26 cellular contexts compared by ENCODE assay signal in genomic region chr1:58363639-58364038, GRCh38.
DNase-seq lines count a peak whose midpoint lies in the region; ATAC-seq, FAIRE-seq and TF ChIP-seq lines count a peak whose summit lies in the region.
"Had no signal": no experiment of that assay in that cellular context is flagged by ENCODE, and none has a peak within 500 bp of the region (broad histone marks: within the 10 kb centered on the region; RNA-seq: fewer than 3 reads in every experiment).

No MANE protein-coding gene starts in this region.

- H3K79me2 ChIP-seq in GM12878 (ENCODE audit: control insufficient read depth, insufficient read depth, low read length) (no peaks in the 10 kb centered on the region), PC-3 (ENCODE audit: low read length) (no peaks in the 10 kb centered on the region)

- BruUV-seq in GM12878 (replicated peaks; lab: Mats Ljungman, UMichigan) (no TSS peak), PC-3 (replicated peaks; lab: Mats Ljungman, UMichigan) (no TSS peak)

- no peaks in the 10 kb centered on the region for H3F3A ChIP-seq in PC-3 (ENCODE audit: low read length, unreplicated experiment)

- DNase-seq in NCI-H524 (lab: John Stamatoyannopoulos, UW) (peak; percentile 0 to 39), NCI-H524 treated with DMSO at 0.1 percent for 48 hours (lab: John Stamatoyannopoulos, UW) (no peak), GM12878 (ENCODE audit: low read depth, low spot score) (no peak), PC-3 (no peak)
- no peak for DNase-seq in activated effector memory CD4-positive, alpha-beta T cell treated with anti-CD3 and anti-CD28 coated beads, Interleukin-2, amount 50 U/mL, for 16 hours
- DNase-seq in stimulated activated CD4-positive, alpha-beta T cell treated with anti-CD3 and anti-CD28 coated beads, Interleukin-4, amount 100 ng/mL, for 24 hours = no peak
- DNase-seq: 8988T; activated CD4-positive, alpha-beta T cell treated with anti-CD3 and anti-CD28 coated beads, Interleukin-2, amount 10 ng/mL, durations not matched to agents 7 days and 5 days; CD8-positive, alpha-beta T cell; kidney; NCI-H1048; NCI-H2029 treated with DMSO at 0.1 percent for 48 hours; NCI-H446 treated with DMSO at 0.1 percent for 48 hours; SK-N-SH; stimulated activated CD4-positive, alpha-beta T cell treated with anti-CD3 and anti-CD28 coated beads, Interleukin-15, amount 100 ng/mL, for 24 hours; T-helper 2 cell; upper lobe of left lung had no signal

- SMC1A ChIA-PET in GM12878 (lab: Charles Lee; ENCODE audit: uncharacterized antibody, unreplicated experiment) = interaction anchor here (1.2 to 2.2 kb wide), 2 partner anchors 10 to 28 kb away, joined by 3 to 8 read pairs; no protein-coding TSS in a partner anchor

- H3K4me3 Mint-ChIP-seq in stimulated activated memory B cell treated with anti-CD40 and anti-IgM and Interleukin-4, amounts not matched to agents 10 μg/mL and 1 μg/mL and 100 μg/mL, for 72 hours = no peak overlapping the region
- H3K4me3 Mint-ChIP-seq: activated CD4-positive, alpha-beta T cell treated with anti-CD3 and anti-CD28 coated beads, Interleukin-2, amount 10 ng/mL, durations not matched to agents 7 days and 5 days; activated naive CD8-positive, alpha-beta T cell; activated T-helper 1 cell treated with anti-CD3 and anti-CD28 coated beads, Interleukin-12 subunit alpha, Interleukin-12 subunit beta, Interleukin-2, Interleukin-4 antibody, amounts not matched to agents 30 ng/mL and 10 ng/mL and 1 ng/mL, durations not matched to agents 14 hours and 24 hours and 36 hours; CD8-positive, alpha-beta T cell; central memory CD8-positive, alpha-beta T cell had no signal

- RAD21 ChIA-PET in GM12878 (lab: Charles Lee; ENCODE audit: unreplicated experiment) = no interaction called here

- H3K4me1 ChIP-seq in GM12878 (ENCODE audit: control insufficient read depth, insufficient read depth, low read length) (no peaks in the 10 kb centered on the region), PC-3 (ENCODE audit: insufficient read depth, low read length) (no peaks in the 10 kb centered on the region)
- H3K4me1 ChIP-seq: prostate gland, upper lobe of left lung had no signal

- TF ChIP-seq CTCF in GM12878 (IDR thresholded peaks at IDR 0.05 in 2 of 3, conservative IDR thresholded peaks at IDR 0.05 in 1 of 3; ENCODE audit: control insufficient read depth in 2 of 3, extremely low read depth in 1 of 3, insufficient read depth in 1 of 3, low read depth in 3 of 3, low read length in 3 of 3) (0 out of 6 replicates have a peak, but pooled peaks of 1 of the 3 experiments have one; percentile 10), PC-3 (conservative IDR thresholded peaks at IDR 0.05; ENCODE audit: low read depth, low read length) (no peak)

- H3K36me3 ChIP-seq in GM12878 (ENCODE audit: control insufficient read depth in 2 of 2, insufficient read depth in 2 of 2, low read length in 1 of 2) (no peaks in the 10 kb centered on the region), PC-3 (ENCODE audit: low read depth, low read length) (no peaks in the 10 kb centered on the region)
- H3K36me3 ChIP-seq: prostate gland, upper lobe of left lung had no signal

- no peak for FAIRE-seq in GM12878 (lab: Jason Lieb, UNC)
- FAIRE-seq: astrocyte, endothelial cell of umbilical vein, kidney had no signal

- H3K4me1 Mint-ChIP-seq in stimulated activated memory B cell treated with anti-CD40 and anti-IgM and Interleukin-4, amounts not matched to agents 10 μg/mL and 1 μg/mL and 100 μg/mL, for 72 hours = peaks cover 16% of the 10 kb centered on the region
- H3K4me1 Mint-ChIP-seq: activated CD4-positive, alpha-beta T cell treated with anti-CD3 and anti-CD28 coated beads, Interleukin-2, amount 10 ng/mL, durations not matched to agents 7 days and 5 days had no signal

- peak; percentile 14; the same call in 1 of the 2 replicates for TF ChIP-seq RAD21 in GM12878 (IDR thresholded peaks at IDR 0.05; ENCODE audit: insufficient read depth, low read depth, low read length)

- no peak for TF ChIP-seq POLR2A in GM12878 (IDR thresholded peaks at IDR 0.05; ENCODE audit: low read depth, low read length)

- H3K9me3 ChIP-seq in GM12878 (replicated peaks; ENCODE audit: control insufficient read depth, insufficient read depth, low read length) = no peaks in the 10 kb centered on the region
- no peaks in the 10 kb centered on the region for H3K9me3 ChIP-seq in PC-3 (ENCODE audit: low read length)
- H3K9me3 ChIP-seq: prostate gland, SK-N-SH, upper lobe of left lung had no signal

- H3K27me3 Mint-ChIP-seq in stimulated activated memory B cell treated with anti-CD40 and anti-IgM and Interleukin-4, amounts not matched to agents 10 μg/mL and 1 μg/mL and 100 μg/mL, for 72 hours = no peaks in the 10 kb centered on the region
- H3K27me3 Mint-ChIP-seq: activated CD4-positive, alpha-beta T cell treated with anti-CD3 and anti-CD28 coated beads, Interleukin-2, amount 10 ng/mL, durations not matched to agents 7 days and 5 days; activated naive CD8-positive, alpha-beta T cell; central memory CD8-positive, alpha-beta T cell had no signal

- no peaks in the 10 kb centered on the region for H3K9me2 ChIP-seq in PC-3 (replicated peaks; ENCODE audit: low read length)
- H3K9me2 ChIP-seq: SK-N-SH had no signal

- H3K9me3 Mint-ChIP-seq in stimulated activated memory B cell treated with anti-CD40 and anti-IgM and Interleukin-4, amounts not matched to agents 10 μg/mL and 1 μg/mL and 100 μg/mL, for 72 hours = no peaks in the 10 kb centered on the region
- H3K9me3 Mint-ChIP-seq: activated CD4-positive, alpha-beta T cell treated with anti-CD3 and anti-CD28 coated beads, Interleukin-2, amount 10 ng/mL, durations not matched to agents 7 days and 5 days; activated T-helper 1 cell treated with anti-CD3 and anti-CD28 coated beads, Interleukin-12 subunit alpha, Interleukin-12 subunit beta, Interleukin-2, Interleukin-4 antibody, amounts not matched to agents 30 ng/mL and 10 ng/mL and 1 ng/mL, durations not matched to agents 14 hours and 24 hours and 36 hours; CD8-positive, alpha-beta T cell; central memory CD8-positive, alpha-beta T cell had no signal

- H3K27ac Mint-ChIP-seq in stimulated activated memory B cell treated with anti-CD40 and anti-IgM and Interleukin-4, amounts not matched to agents 10 μg/mL and 1 μg/mL and 100 μg/mL, for 72 hours = peak overlapping the region; percentile 9
- H3K27ac Mint-ChIP-seq: activated CD4-positive, alpha-beta T cell treated with anti-CD3 and anti-CD28 coated beads, Interleukin-2, amount 10 ng/mL, durations not matched to agents 7 days and 5 days; activated naive CD8-positive, alpha-beta T cell; activated T-helper 1 cell treated with anti-CD3 and anti-CD28 coated beads, Interleukin-12 subunit alpha, Interleukin-12 subunit beta, Interleukin-2, Interleukin-4 antibody, amounts not matched to agents 30 ng/mL and 10 ng/mL and 1 ng/mL, durations not matched to agents 14 hours and 24 hours and 36 hours; CD8-positive, alpha-beta T cell had no signal

- H3K36me3 Mint-ChIP-seq in stimulated activated memory B cell treated with anti-CD40 and anti-IgM and Interleukin-4, amounts not matched to agents 10 μg/mL and 1 μg/mL and 100 μg/mL, for 72 hours = no peaks in the 10 kb centered on the region
- H3K36me3 Mint-ChIP-seq: CD8-positive, alpha-beta T cell had no signal

- no peaks in the 10 kb centered on the region; a peak in 1 of 4 replicates for H3K27me3 ChIP-seq in GM12878 (replicated peaks in 1 of 2; ENCODE audit: control insufficient read depth in 2 of 2, insufficient read depth in 2 of 2, low read length in 1 of 2)
- peaks cover 8% of the 10 kb centered on the region; the same call in 1 of the 2 replicates for H3K27me3 ChIP-seq in PC-3 (ENCODE audit: low read length)
- H3K27me3 ChIP-seq: upper lobe of left lung had no signal

- H3K4me2 ChIP-seq in GM12878 (ENCODE audit: control insufficient read depth, insufficient read depth) = no peak overlapping the region
- no peak overlapping the region for H3K4me2 ChIP-seq in PC-3 (ENCODE audit: low read length)
- H3K4me2 ChIP-seq: SK-N-SH had no signal

- no peak for TF ChIP-seq EP300 in GM12878 (IDR thresholded peaks at IDR 0.05; ENCODE audit: borderline replicate concordance in 1 of 2, control insufficient read depth in 1 of 2, low read depth in 2 of 2, low read length in 2 of 2)

- in situ Hi-C loops in GM12878 (cut with MboI) = no loop called here

- WGBS in GM12878 (ENCODE audit: insufficient coverage, insufficient replicate concordance, low lambda C conversion rate, missing lambda C conversion rate) = 3% methylated on average over 3 of the region's 3 CpGs

- H3K27ac ChIP-seq in GM12878 (ENCODE audit: control insufficient read depth, insufficient read depth) = no peak overlapping the region
- H3K27ac ChIP-seq in PC-3 (ENCODE audit: low read length) = no peak overlapping the region
- H3K27ac ChIP-seq: prostate gland, upper lobe of left lung had no signal

- POLR2A ChIA-PET in GM12878 (lab: Charles Lee) (interaction anchor here (0.6 kb wide), 1 partner anchor 133 kb away, joined by 4 read pairs; no protein-coding TSS in a partner anchor), PC-3 (lab: Charles Lee; ENCODE audit: unreplicated experiment) (no interaction called here)

- intact Hi-C loops in GM12878 (cut with micrococcal nuclease; ENCODE audit: unreplicated experiment) = no loop called here
- intact Hi-C loops in PC-3 (cut with micrococcal nuclease) = no loop called here

- H3K9ac ChIP-seq in GM12878 (ENCODE audit: control insufficient read depth, insufficient read depth, low read length) (no peak overlapping the region), PC-3 (ENCODE audit: low read length) (no peak overlapping the region)
- H3K9ac ChIP-seq: SK-N-SH had no signal

- H2AFZ ChIP-seq in GM12878 (ENCODE audit: control insufficient read depth, low read depth, low read length) (no peak overlapping the region), PC-3 (ENCODE audit: low read length) (no peak overlapping the region)

- CTCF ChIA-PET in GM12878 (lab: Yijun Ruan, JAX) = interaction anchor here (0.9 kb wide), 1 partner anchor 241 kb away, joined by 3 read pairs; no protein-coding TSS in a partner anchor
- CTCF ChIA-PET in PC-3 (lab: Charles Lee) = interaction anchor here (0.5 kb wide), 1 partner anchor 20 kb away, joined by 3 read pairs; no protein-coding TSS in a partner anchor

- ATAC-seq in HG03432 (IDR thresholded peaks at IDR 0.05; ENCODE audit: unreplicated experiment) (peak; percentile 51), GM12878 (peak; percentile 80), PC-3 (no peak)
- ATAC-seq in stimulated activated memory B cell treated with anti-CD40 and anti-IgM and Interleukin-4, amounts not matched to agents 10 μg/mL and 1 μg/mL and 100 μg/mL, for 72 hours = peak; percentile 66
- ATAC-seq: CD8-positive, alpha-beta T cell; HCT116 had no signal

- no peaks in the 10 kb centered on the region for H4K20me1 ChIP-seq in GM12878 (ENCODE audit: control insufficient read depth, insufficient read depth)
- H4K20me1 ChIP-seq in PC-3 (ENCODE audit: low read length) = no peaks in the 10 kb centered on the region

- H3K4me3 ChIP-seq in GM12878 (no peak overlapping the region), PC-3 (ENCODE audit: low read length) (no peak overlapping the region)
- H3K4me3 ChIP-seq: prostate gland, upper lobe of left lung had no signal

TF ChIP-seq in GM12878, 131 proteins besides CTCF, POLR2A, EP300 and RAD21 (continues in another document):
- TF ChIP-seq IRF4 (IDR thresholded peaks at IDR 0.05; ENCODE audit: low read depth, low read length) = no peak
- TF ChIP-seq JUND (IDR thresholded peaks at IDR 0.05; ENCODE audit: low read depth, low read length) = no peak

Comparison
In these comparisons a context has a peak if more than half of its experiments do, and no peak if none do; other contexts are left out.
1. DNase-seq: peak in NCI-H524 (2 of 2); none in NCI-H524 treated with DMSO at 0.1 percent for 48 hours (single experiment), GM12878 (single experiment), activated effector memory CD4-positive, alpha-beta T cell treated with anti-CD3 and anti-CD28 coated beads, Interleukin-2, amount 50 U/mL, for 16 hours (single experiment), PC-3 (single experiment) and stimulated activated CD4-positive, alpha-beta T cell treated with anti-CD3 and anti-CD28 coated beads, Interleukin-4, amount 100 ng/mL, for 24 hours (single experiment).